8 cellular contexts compared by ENCODE assay signal in the genomic region with DNA sequence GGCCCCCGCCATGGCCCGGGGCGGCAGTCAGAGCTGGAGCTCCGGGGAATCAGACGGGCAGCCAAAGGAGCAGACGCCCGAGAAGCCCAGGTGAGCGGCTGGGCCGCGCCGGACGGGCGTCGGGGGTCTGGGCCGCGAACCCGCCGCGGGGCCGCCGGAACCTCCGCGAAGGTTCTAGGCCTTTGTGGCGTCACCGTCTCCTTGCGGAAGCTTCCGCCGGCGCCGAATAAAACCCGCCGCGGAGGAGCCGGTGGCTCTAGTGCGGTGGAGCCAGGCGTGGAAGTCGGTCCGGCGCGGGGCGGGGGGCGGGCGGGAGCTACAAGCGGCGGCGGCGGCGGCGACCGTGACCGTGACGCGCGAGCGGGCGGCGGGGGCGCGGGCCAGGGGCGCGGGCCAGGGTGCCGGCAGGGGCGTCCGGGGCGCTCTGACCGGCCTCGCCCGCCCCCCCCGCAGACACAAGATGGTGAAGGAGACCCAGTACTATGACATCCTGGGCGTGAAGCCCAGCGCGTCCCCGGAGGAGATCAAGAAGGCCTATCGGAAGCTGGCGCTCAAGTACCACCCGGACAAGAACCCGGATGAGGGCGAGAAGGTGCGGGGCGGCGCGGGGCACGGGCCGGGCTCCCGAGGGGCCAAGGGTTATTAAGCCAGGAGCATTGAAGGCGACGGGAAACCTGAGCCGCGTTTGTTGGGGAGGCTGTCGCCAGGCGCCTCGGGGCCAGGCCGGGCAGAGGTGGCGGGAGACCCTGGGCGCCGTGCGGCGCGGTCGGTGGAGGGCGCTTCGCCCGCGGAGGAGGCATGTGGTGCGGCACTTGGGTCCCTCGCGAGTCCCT. TPM values are rescaled to one million over a fixed set of nuclear protein-coding genes. Genes with fewer than 3 reads are reported as not detected.
A peak's percentile ranks its signal among the peaks of the same experiment; 100 is the strongest.
DNase-seq lines count a peak whose midpoint lies in the region; ATAC-seq and TF ChIP-seq lines count a peak whose summit lies in the region.

A gene (plus strand): TSS at position 259 of the 833 bp plus-strand sequence. CDS start 202 bp downstream, at position 461.

- peak within 1 kb of the TSS; percentile 93 for H3K27ac ChIP-seq in right cardiac atrium (ENCODE audit: low read length)
- peak within 1 kb of the TSS; percentile 89 for H3K27ac ChIP-seq in vagina

- peak within 1 kb of the TSS; percentile 79 for H3K4me3 ChIP-seq in GM12864 (ENCODE audit: low read depth, low read length)
- H3K4me3 ChIP-seq in right cardiac atrium (ENCODE audit: low read length): peak within 1 kb of the TSS; percentile 78
- peak within 1 kb of the TSS; percentile 56 to 59 for H3K4me3 ChIP-seq in vagina

- H3K36me3 ChIP-seq in vagina: no peaks in the 10 kb centered on the region

- H3K9me3 ChIP-seq in right cardiac atrium (ENCODE audit: control insufficient read depth, low read length): no peaks in the 10 kb centered on the region
- H3K9me3 ChIP-seq in vagina: no peaks in the 10 kb centered on the region

- WGBS in right cardiac atrium: 3% methylated on average over 107 of the region's 107 CpGs

- no peak for TF ChIP-seq POLR2A in vagina (IDR thresholded peaks at IDR 0.05)

- ATAC-seq in right cardiac atrium (peak; percentile 58 to 60), sciatic nerve (peak; percentile 70), GM18520 (IDR thresholded peaks at IDR 0.05; ENCODE audit: unreplicated experiment) (no peak)

- peaks cover 3% of the 10 kb centered on the region for H3K4me1 ChIP-seq in right cardiac atrium (ENCODE audit: control insufficient read depth, insufficient read depth, low read length)
- H3K4me1 ChIP-seq in vagina: peaks cover 27% of the 10 kb centered on the region

- H3K27me3 ChIP-seq in right cardiac atrium (ENCODE audit: control insufficient read depth, insufficient read depth) (no peaks in the 10 kb centered on the region), vagina (no peaks in the 10 kb centered on the region)

- no peak for DNase-seq in GM12864 (ENCODE audit: low read depth)
- DNase-seq in T follicular helper cell (ENCODE audit: low read depth): peak; percentile 48
- peak in 43 of 56 donors; percentile 16 to 97 (median 62) for DNase-seq in amygdala (lab: John Stamatoyannopoulos, UW)
- DNase-seq in right cardiac atrium: peak; percentile 79 to 92 (median 89)
- peak; percentile 73 for DNase-seq in sciatic nerve (ENCODE audit: low spot score)
- DNase-seq in vagina (ENCODE audit: extremely low spot score in 2 of 2): no peak
- no peak for DNase-seq in NCI-H82 treated with DMSO at 0.1 percent for 48 hours (lab: John Stamatoyannopoulos, UW; ENCODE audit: unreplicated experiment)

- peak; percentile 34 for TF ChIP-seq CTCF in GM12864 (IDR thresholded peaks at IDR 0.05; ENCODE audit: low read depth, low read length, missing control alignments)
- peak in 1 of 3 experiments; percentile 10 for TF ChIP-seq CTCF in vagina (IDR thresholded peaks at IDR 0.05)

- intact Hi-C loops in right cardiac atrium (cut with DNase I): no loop called here
- intact Hi-C loops in sciatic nerve (cut with DNase I): no loop called here
- intact Hi-C loops in vagina (cut with DNase I): no loop called here

RNA-seq across cellular contexts. Expression of the gene that starts here (rescaled TPM):
- total RNA-seq in right cardiac atrium (100 to 1,000 TPM in 3 of 4 donors, 10 to 100 TPM in 1; 74.7 to 170 (median 115) TPM), sciatic nerve (18.0 TPM), vagina (26.5 TPM)
- 97.5 TPM for polyA plus RNA-seq in right cardiac atrium

Comparison
In these comparisons a context has a peak if more than half of its experiments do, and no peak if none do; other contexts are left out.
1. DNase-seq: peak in T follicular helper cell (single experiment), amygdala (43 of 56), right cardiac atrium (3 of 3) and sciatic nerve (single experiment); none in GM12864 (single experiment), vagina (0 of 2) and NCI-H82 treated with DMSO at 0.1 percent for 48 hours (single experiment).
2. Peak in every context shown above with its lines, with median percentiles within 50 percentile points of each other: H3K4me3 ChIP-seq.